ENCODE assay signal across 11 cellular contexts in genomic region chr22:31680764-31681624, GRCh38. TPM values are rescaled to one million over a fixed set of nuclear protein-coding genes. Genes with fewer than 3 reads are reported as not detected.
DNase-seq lines count a peak whose midpoint lies in the region; ATAC-seq and TF ChIP-seq lines count a peak whose summit lies in the region.
"Had no signal": no experiment of that assay in that cellular context is flagged by ENCODE, and none has a peak within 500 bp of the region (broad histone marks: within the 10 kb centered on the region; RNA-seq: fewer than 3 reads in every experiment).

No MANE protein-coding gene starts in this region.

- no peak for TF ChIP-seq CTCF in astrocyte of the cerebellum (IDR thresholded peaks at IDR 0.05; ENCODE audit: low read depth, low read length, missing control alignments)
- TF ChIP-seq CTCF in hepatocyte (IDR thresholded peaks at IDR 0.05; ENCODE audit: poor library complexity), result no peak
- no peak for TF ChIP-seq CTCF in upper lobe of right lung (IDR thresholded peaks at IDR 0.05)

- H3K27ac ChIP-seq in hepatocyte, result peak overlapping the region; percentile 22
- peak overlapping the region; percentile 6 for H3K27ac ChIP-seq in upper lobe of right lung
- H3K27ac ChIP-seq: 22Rv1 had no signal

- peak overlapping the region in 1 of 10 donors; percentile 41 for H3K27ac Mint-ChIP-seq in naive thymus-derived CD8-positive, alpha-beta T cell
- H3K27ac Mint-ChIP-seq: activated B cell treated with CpG ODN at 0.5 μM for 24 hours had no signal

- H3K9me2 ChIP-seq in hepatocyte (replicated peaks; ENCODE audit: insufficient read depth), result no peaks in the 10 kb centered on the region

- no peaks in the 10 kb centered on the region for H3K79me2 ChIP-seq in hepatocyte

- DNase-seq in DMS53 (lab: John Stamatoyannopoulos, UW) (peak; percentile 0), DMS53 treated with DMSO at 0.1 percent for 48 hours (lab: John Stamatoyannopoulos, UW; ENCODE audit: unreplicated experiment) (no peak), astrocyte of the cerebellum (ENCODE audit: low read depth) (peak; percentile 66), hepatocyte (ENCODE audit: low spot score) (no peak), upper lobe of right lung (no peak), putamen (ENCODE audit: low spot score) (no peak), NCI-H2196 (lab: John Stamatoyannopoulos, UW; ENCODE audit: unreplicated experiment) (no peak)
- no peak for DNase-seq in naive thymus-derived CD8-positive, alpha-beta T cell
- DNase-seq: activated B cell treated with CpG ODN at 0.5 μM for 24 hours; activated naive CD4-positive, alpha-beta T cell treated with Interleukin-2 at 50 U/mL for 16 hours had no signal

- H3K4me3 ChIP-seq in astrocyte of the cerebellum (ENCODE audit: low read depth, low read length), result no peak overlapping the region
- H3K4me3 ChIP-seq in hepatocyte, result no peak overlapping the region
- no peak overlapping the region for H3K4me3 ChIP-seq in upper lobe of right lung

- H3K27me3 Mint-ChIP-seq in naive thymus-derived CD8-positive, alpha-beta T cell, result no peaks in the 10 kb centered on the region
- H3K27me3 Mint-ChIP-seq: activated B cell treated with CpG ODN at 0.5 μM for 24 hours had no signal

- no peaks in the 10 kb centered on the region for H3K36me3 ChIP-seq in hepatocyte (replicated peaks; ENCODE audit: insufficient read depth, low read depth)
- H3K36me3 ChIP-seq in upper lobe of right lung, result peaks cover 29% of the 10 kb centered on the region

- H3K27me3 ChIP-seq in hepatocyte (no peaks in the 10 kb centered on the region), upper lobe of right lung (no peaks in the 10 kb centered on the region)

- no peaks in the 10 kb centered on the region for H4K20me1 ChIP-seq in hepatocyte (ENCODE audit: insufficient read depth, poor library complexity, severe bottlenecking)

- H3K4me2 ChIP-seq in hepatocyte, result no peak overlapping the region

- peak; percentile 14 for ATAC-seq in upper lobe of right lung
- no peak for ATAC-seq in naive thymus-derived CD8-positive, alpha-beta T cell

- intact Hi-C loops in upper lobe of right lung (cut with DNase I), result no loop called here

- no peaks in the 10 kb centered on the region for H3K4me1 ChIP-seq in hepatocyte (ENCODE audit: insufficient read depth)
- peaks cover 6% of the 10 kb centered on the region for H3K4me1 ChIP-seq in upper lobe of right lung

- no peak overlapping the region for H3K4me3 Mint-ChIP-seq in naive thymus-derived CD8-positive, alpha-beta T cell
- H3K4me3 Mint-ChIP-seq: activated B cell treated with CpG ODN at 0.5 μM for 24 hours had no signal

- no peak overlapping the region for H2AFZ ChIP-seq in hepatocyte

- in situ Hi-C loops in astrocyte of the cerebellum (cut with HindIII; ENCODE audit: low sequenced_read_pairs), result loop anchor here (10.0 kb wide), 1 partner anchor 64 kb away; no protein-coding TSS in a partner anchor

- peaks cover 0 to 1% (median 0%) of the 10 kb centered on the region in 9 donors for H3K9me3 Mint-ChIP-seq in naive thymus-derived CD8-positive, alpha-beta T cell
- H3K9me3 Mint-ChIP-seq: activated B cell treated with CpG ODN at 0.5 μM for 24 hours had no signal

- H3K9me3 ChIP-seq in hepatocyte (ENCODE audit: low read depth) (no peaks in the 10 kb centered on the region), upper lobe of right lung (no peaks in the 10 kb centered on the region)

- H3K4me1 Mint-ChIP-seq in naive thymus-derived CD8-positive, alpha-beta T cell, result peaks cover 12 to 17% (median 15%) of the 10 kb centered on the region in 4 donors

- peaks cover 0 to 26% (median 6%) of the 10 kb centered on the region in 3 donors for H3K36me3 Mint-ChIP-seq in naive thymus-derived CD8-positive, alpha-beta T cell

- POLR2A ChIA-PET in naive thymus-derived CD8-positive, alpha-beta T cell (lab: Charles Lee), result no interaction called here

- WGBS in hepatocyte (ENCODE audit: low lambda C conversion rate, missing lambda C conversion rate), result 86% methylated on average over 9 of the region's 9 CpGs

RNA-seq across cellular contexts. Expression of gene PISD, which starts 19.0 kb away (rescaled TPM):
- total RNA-seq in hepatocyte (46.2 and 54.7 TPM in 2 replicates), upper lobe of right lung (51.2 TPM)
- polyA plus RNA-seq in hepatocyte, result 62.9 and 64.0 TPM in 2 replicates
- total RNA-seq in naive thymus-derived CD8-positive, alpha-beta T cell, result 10 to 100 TPM; 35.2 to 36.6 TPM
- 10 to 100 TPM; 12.7 to 21.0 (median 17.7) TPM for polyA plus RNA-seq in naive thymus-derived CD8-positive, alpha-beta T cell

Comparison
In these comparisons a context has a peak if more than half of its experiments do, and no peak if none do; other contexts are left out.
1. DNase-seq: peak in DMS53 (single experiment) and astrocyte of the cerebellum (single experiment); none in DMS53 treated with DMSO at 0.1 percent for 48 hours (single experiment), hepatocyte (single experiment), upper lobe of right lung (single experiment), putamen (single experiment), NCI-H2196 (single experiment) and naive thymus-derived CD8-positive, alpha-beta T cell (0 of 10).